9 cellular contexts compared by ENCODE assay signal in genomic region chr2:126655066-126655465, GRCh38. TPM values are rescaled to one million over a fixed set of nuclear protein-coding genes. Genes with fewer than 3 reads are reported as not detected.
DNase-seq lines count a peak whose midpoint lies in the region; ATAC-seq, FAIRE-seq and TF ChIP-seq lines count a peak whose summit lies in the region.
"Had no signal": no experiment of that assay in that cellular context is flagged by ENCODE, and none has a peak within 500 bp of the region (broad histone marks: within the 10 kb centered on the region; RNA-seq: fewer than 3 reads in every experiment).

No MANE protein-coding gene starts in this region.

- DNase-seq in CD8-positive, alpha-beta memory T cell = no peak
- DNase-seq in RPMI7951 (ENCODE audit: low read depth) = peak; percentile 43
- DNase-seq in pancreas = no peak
- no peak for DNase-seq in GM12892 (ENCODE audit: insufficient read length)
- DNase-seq: NCI-H187 treated with DMSO at 0.1 percent for 48 hours had no signal

- H3K27ac ChIP-seq in CD8-positive, alpha-beta memory T cell (ENCODE audit: low read depth, low read length) = peak overlapping the region; percentile 86
- H3K27ac ChIP-seq in esophagus (ENCODE audit: low read depth in 2 of 2, low read length in 1 of 2) (peak overlapping the region; percentile 81 to 88), pancreas (peak overlapping the region; percentile 79 to 93 (median 91))

- H3K36me3 ChIP-seq in CD8-positive, alpha-beta memory T cell (ENCODE audit: insufficient read depth, low read length) = no peaks in the 10 kb centered on the region
- H3K36me3 ChIP-seq in esophagus (ENCODE audit: control insufficient read depth in 2 of 2, insufficient read depth in 2 of 2, low read length in 1 of 2) (no peaks in the 10 kb centered on the region), pancreas (no peaks in the 10 kb centered on the region)

- FAIRE-seq in pancreas (lab: Jason Lieb, UNC) (no peak), GM12892 (lab: Jason Lieb, UNC) (no peak)

- POLR2A ChIA-PET in CD8-positive, alpha-beta memory T cell (lab: Charles Lee) = no interaction called here

- H3K4me1 Mint-ChIP-seq in CD8-positive, alpha-beta memory T cell = peaks cover 39 to 44% (median 43%) of the 10 kb centered on the region in 3 donors

- WGBS in esophagus, 2 donors = 75 to 81% methylated on average over 6 of the region's 6 CpGs
- WGBS in pancreas, 2 donors = 84 to 85% methylated on average over 6 of the region's 6 CpGs

- CTCF ChIA-PET in CD8-positive, alpha-beta memory T cell (lab: Charles Lee) = interaction anchor here (0.6 to 1.1 kb wide), 2 partner anchors 20 to 122 kb away, joined by 3 read pairs; no protein-coding TSS in a partner anchor

- no peak for TF ChIP-seq POLR2A in GM12892 (IDR thresholded peaks at IDR 0.05; ENCODE audit: low read depth, low read length)

- intact Hi-C loops in pancreas (cut with DNase I) = no loop called here

- peak overlapping the region; percentile 93 to 98 (median 96) for H3K4me3 Mint-ChIP-seq in CD8-positive, alpha-beta memory T cell

- H3K36me3 Mint-ChIP-seq in CD8-positive, alpha-beta memory T cell = peaks cover 5 to 19% (median 10%) of the 10 kb centered on the region in 3 donors

- H3K4me3 ChIP-seq in CD8-positive, alpha-beta memory T cell (ENCODE audit: low read length) = no peak overlapping the region
- H3K4me3 ChIP-seq in esophagus (ENCODE audit: low read depth in 1 of 2, low read length in 2 of 2) (no peak overlapping the region), pancreas (peak overlapping the region in 1 of 4 donors; percentile 60)

- peaks cover 36% of the 10 kb centered on the region for H3K4me1 ChIP-seq in CD8-positive, alpha-beta memory T cell (ENCODE audit: insufficient read depth, low read length)
- H3K4me1 ChIP-seq in esophagus (ENCODE audit: control insufficient read depth in 2 of 2, insufficient read depth in 2 of 2, low read length in 1 of 2) (peaks cover 2 to 25% of the 10 kb centered on the region in 2 donors), pancreas (peaks cover 10 to 11% (median 11%) of the 10 kb centered on the region in 3 donors)

- peaks cover 0 to 3% of the 10 kb centered on the region in 2 donors for H3K27me3 Mint-ChIP-seq in CD8-positive, alpha-beta memory T cell

- H3K27ac Mint-ChIP-seq in CD8-positive, alpha-beta memory T cell = peak overlapping the region; percentile 88 to 99 (median 96)

- ATAC-seq in pancreas = no peak
- ATAC-seq in GM18870 (IDR thresholded peaks at IDR 0.05; ENCODE audit: unreplicated experiment) = no peak
- no peak for ATAC-seq in GM21786 (IDR thresholded peaks at IDR 0.05; ENCODE audit: unreplicated experiment)
- ATAC-seq in GM21367 (IDR thresholded peaks at IDR 0.05; ENCODE audit: unreplicated experiment) = no peak

- no peak for TF ChIP-seq CTCF in pancreas (IDR thresholded peaks at IDR 0.05)

- no peaks in the 10 kb centered on the region for H3K27me3 ChIP-seq in CD8-positive, alpha-beta memory T cell (ENCODE audit: insufficient read depth, low read length, poor library complexity, severe bottlenecking)
- no peaks in the 10 kb centered on the region for H3K27me3 ChIP-seq in esophagus (ENCODE audit: control insufficient read depth in 1 of 2, insufficient read depth in 2 of 2, low read length in 2 of 2)
- H3K27me3 ChIP-seq in pancreas = no peaks in the 10 kb centered on the region

- H3K9me3 ChIP-seq in CD8-positive, alpha-beta memory T cell (ENCODE audit: low read length) = no peaks in the 10 kb centered on the region
- H3K9me3 ChIP-seq in esophagus (ENCODE audit: control insufficient read depth in 2 of 2, insufficient read depth in 1 of 2, low read depth in 1 of 2, low read length in 1 of 2) = no peaks in the 10 kb centered on the region
- H3K9me3 ChIP-seq in pancreas = no peaks in the 10 kb centered on the region

- H3K9me3 Mint-ChIP-seq in CD8-positive, alpha-beta memory T cell = peaks cover 0 to 1% (median 0%) of the 10 kb centered on the region in 5 donors

RNA-seq across cellular contexts. Expression of gene GYPC, which starts 0.9 kb away (rescaled TPM):
- total RNA-seq in CD8-positive, alpha-beta memory T cell = 100 to 1,000 TPM; 102 TPM
- polyA plus RNA-seq in CD8-positive, alpha-beta memory T cell = 226 TPM
- 185 and 192 TPM in 2 replicates for total RNA-seq in RPMI7951 (2014; rRNA removed; shearing (Covaris generic))
- polyA plus RNA-seq in esophagus (10 to 100 TPM; 23.7 to 25.0 TPM), pancreas (10 to 100 TPM; 74.0 to 75.4 TPM)
- total RNA-seq in pancreas = 10 to 100 TPM; 13.0 to 40.1 (median 18.4) TPM
- polyA plus RNA-seq in GM12892 (2012; ENCODE audit: missing spikeins) = 101 TPM
